Comparison of ENCODE assay signal across 16 cellular contexts in the genomic region with DNA sequence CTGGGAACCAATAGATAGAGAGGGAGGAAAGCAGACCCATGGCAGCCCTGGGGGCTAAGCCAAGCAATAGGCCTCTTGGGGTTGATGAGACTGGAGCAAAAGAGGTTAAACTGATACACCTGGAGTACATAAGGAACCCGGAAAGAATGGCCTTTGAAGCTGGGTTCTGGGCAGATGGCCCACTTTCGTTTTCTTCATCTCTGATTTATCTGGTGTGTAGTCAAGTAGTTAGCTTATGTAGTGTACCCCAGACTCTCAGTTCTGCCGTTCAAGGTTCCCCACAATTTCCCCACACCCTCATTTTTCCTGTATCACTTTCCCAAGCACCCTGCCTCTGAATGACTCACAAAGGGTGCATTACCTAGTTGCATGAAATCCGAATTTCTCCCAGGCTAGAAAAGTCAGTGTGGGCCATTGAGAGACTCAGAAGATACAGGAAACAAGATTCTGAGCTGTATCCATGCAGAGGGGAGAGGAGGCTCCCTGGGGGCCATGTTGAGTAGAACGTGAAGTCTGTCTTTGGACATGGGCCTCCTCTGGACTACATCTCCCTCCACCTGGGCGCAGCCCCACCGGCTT.
"Had no signal": no experiment of that assay in that cellular context is flagged by ENCODE, and none has a peak within 500 bp of the region (broad histone marks: within the 10 kb centered on the region; RNA-seq: fewer than 3 reads in every experiment).

No MANE protein-coding gene starts in this region.

- H3K9me3 ChIP-seq: breast epithelium, thoracic aorta had no signal

- H3K36me3 Mint-ChIP-seq: stimulated activated effector memory CD8-positive, alpha-beta T cell treated with anti-CD3 and anti-CD28 coated beads, Interleukin-12 subunit alpha, Interleukin-12 subunit beta, amount 100 ng/mL, for 72 hours had no signal

- H3K4me3 Mint-ChIP-seq: activated B cell treated with CpG ODN at 0.5 μM for 24 hours; activated CD8-positive, alpha-beta T cell treated with anti-CD3 and anti-CD28 coated beads, Interleukin-2, amount 10 ng/mL, durations not matched to agents 7 days and 5 days; activated naive CD8-positive, alpha-beta T cell treated with anti-CD3 and anti-CD28 coated beads, Interleukin-2, amount 50 U/mL, for 24 hours; dendritic cell treated with granulocyte-macrophage colony-stimulating factor and Interleukin-4, amounts not matched to agents 40 ng/mL and 50 ng/mL, for 4 days; neural progenitor cell; stimulated activated effector memory CD8-positive, alpha-beta T cell treated with anti-CD3 and anti-CD28 coated beads, Interleukin-12 subunit alpha, Interleukin-12 subunit beta, amount 100 ng/mL, for 72 hours; T-helper 2 cell treated with Interferon-gamma antibody and Interleukin-4, amounts not matched to agents 5 μg/mL and 100 μg/mL, for 36 hours had no signal

- H3K4me1 Mint-ChIP-seq: activated B cell treated with CpG ODN at 0.5 μM for 24 hours; stimulated activated effector memory CD8-positive, alpha-beta T cell treated with anti-CD3 and anti-CD28 coated beads, Interleukin-12 subunit alpha, Interleukin-12 subunit beta, amount 100 ng/mL, for 72 hours had no signal

- H3K36me3 ChIP-seq: breast epithelium, neural progenitor cell, thoracic aorta had no signal

- H3K4me3 ChIP-seq: breast epithelium, neural progenitor cell, thoracic aorta had no signal

- H3K27me3 Mint-ChIP-seq: activated B cell treated with CpG ODN at 0.5 μM for 24 hours; activated naive CD8-positive, alpha-beta T cell treated with anti-CD3 and anti-CD28 coated beads, Interleukin-2, amount 50 U/mL, for 24 hours; dendritic cell treated with granulocyte-macrophage colony-stimulating factor and Interleukin-4, amounts not matched to agents 40 ng/mL and 50 ng/mL, for 4 days had no signal

- H3K27me3 ChIP-seq: breast epithelium, neural progenitor cell had no signal

- H3K9ac ChIP-seq: neural progenitor cell had no signal

- H3K27ac ChIP-seq: neural progenitor cell, thoracic aorta had no signal

- DNase-seq: activated B cell treated with CpG ODN at 0.5 μM for 24 hours; activated CD4-positive, alpha-beta T cell treated with anti-CD3 and anti-CD28 coated beads for 48 hours; activated CD8-positive, alpha-beta T cell treated with anti-CD3 and anti-CD28 coated beads, Interleukin-2, amount 10 ng/mL, durations not matched to agents 7 days and 5 days; activated naive CD4-positive, alpha-beta T cell treated with Interleukin-2 at 50 U/mL for 16 hours; activated naive CD8-positive, alpha-beta T cell treated with anti-CD3 and anti-CD28 coated beads, Interleukin-2, amount 50 U/mL, for 24 hours; activated T-cell treated with anti-CD3 and anti-CD28 coated beads for 4 hours; aorta; left ventricle myocardium superior; mesendoderm; SW 1271 had no signal

- ATAC-seq: activated CD8-positive, alpha-beta T cell treated with anti-CD3 and anti-CD28 coated beads, Interleukin-2, amount 10 ng/mL, durations not matched to agents 7 days and 5 days; activated naive CD8-positive, alpha-beta T cell treated with anti-CD3 and anti-CD28 coated beads, Interleukin-2, amount 50 U/mL, for 24 hours; left ventricle myocardium superior; stimulated activated effector memory CD8-positive, alpha-beta T cell treated with anti-CD3 and anti-CD28 coated beads, Interleukin-12 subunit alpha, Interleukin-12 subunit beta, amount 100 ng/mL, for 72 hours had no signal

- H3K27ac Mint-ChIP-seq: activated B cell treated with CpG ODN at 0.5 μM for 24 hours; activated CD8-positive, alpha-beta T cell treated with anti-CD3 and anti-CD28 coated beads, Interleukin-2, amount 10 ng/mL, durations not matched to agents 7 days and 5 days; activated naive CD8-positive, alpha-beta T cell treated with anti-CD3 and anti-CD28 coated beads, Interleukin-2, amount 50 U/mL, for 24 hours; dendritic cell treated with granulocyte-macrophage colony-stimulating factor and Interleukin-4, amounts not matched to agents 40 ng/mL and 50 ng/mL, for 4 days; neural progenitor cell; stimulated activated effector memory CD8-positive, alpha-beta T cell treated with anti-CD3 and anti-CD28 coated beads, Interleukin-12 subunit alpha, Interleukin-12 subunit beta, amount 100 ng/mL, for 72 hours; T-helper 2 cell treated with Interferon-gamma antibody and Interleukin-4, amounts not matched to agents 5 μg/mL and 100 μg/mL, for 36 hours had no signal

- H3K9me3 Mint-ChIP-seq: activated B cell treated with CpG ODN at 0.5 μM for 24 hours; activated naive CD8-positive, alpha-beta T cell treated with anti-CD3 and anti-CD28 coated beads, Interleukin-2, amount 50 U/mL, for 24 hours; dendritic cell treated with granulocyte-macrophage colony-stimulating factor and Interleukin-4, amounts not matched to agents 40 ng/mL and 50 ng/mL, for 4 days; neural progenitor cell; stimulated activated effector memory CD8-positive, alpha-beta T cell treated with anti-CD3 and anti-CD28 coated beads, Interleukin-12 subunit alpha, Interleukin-12 subunit beta, amount 100 ng/mL, for 72 hours; T-helper 2 cell treated with Interferon-gamma antibody and Interleukin-4, amounts not matched to agents 5 μg/mL and 100 μg/mL, for 36 hours had no signal
